2 cellular contexts compared by ENCODE assay signal in genomic region chr2:237282568-237283128, GRCh38.
TF ChIP-seq lines count a peak whose summit lies in the region.

No MANE protein-coding gene starts in this region.

TF ChIP-seq in A549, 52 proteins besides CTCF, POLR2A, EP300 and RAD21 (continued from another document):
- TF ChIP-seq, protein P1, sequence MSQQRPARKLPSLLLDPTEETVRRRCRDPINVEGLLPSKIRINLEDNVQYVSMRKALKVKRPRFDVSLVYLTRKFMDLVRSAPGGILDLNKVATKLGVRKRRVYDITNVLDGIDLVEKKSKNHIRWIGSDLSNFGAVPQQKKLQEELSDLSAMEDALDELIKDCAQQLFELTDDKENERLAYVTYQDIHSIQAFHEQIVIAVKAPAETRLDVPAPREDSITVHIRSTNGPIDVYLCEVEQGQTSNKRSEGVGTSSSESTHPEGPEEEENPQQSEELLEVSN (IDR thresholded peaks at IDR 0.05; ENCODE audit: borderline replicate concordance, low read depth) = no peak
- TF ChIP-seq JUNB (IDR thresholded peaks at IDR 0.05) (no peak), TFCP2L1 (CRISPR knock-in tag; IDR thresholded peaks at IDR 0.05) (no peak), SREBF2 (IDR thresholded peaks at IDR 0.05) (no peak), CHD4 (IDR thresholded peaks at IDR 0.05; ENCODE audit: borderline replicate concordance) (no peak), HOXB13 (CRISPR knock-in tag; IDR thresholded peaks at IDR 0.05; ENCODE audit: low read depth) (no peak), USF2 (IDR thresholded peaks at IDR 0.05) (no peak), MAX (IDR thresholded peaks at IDR 0.05) (no peak)
- TF ChIP-seq, protein P2, sequence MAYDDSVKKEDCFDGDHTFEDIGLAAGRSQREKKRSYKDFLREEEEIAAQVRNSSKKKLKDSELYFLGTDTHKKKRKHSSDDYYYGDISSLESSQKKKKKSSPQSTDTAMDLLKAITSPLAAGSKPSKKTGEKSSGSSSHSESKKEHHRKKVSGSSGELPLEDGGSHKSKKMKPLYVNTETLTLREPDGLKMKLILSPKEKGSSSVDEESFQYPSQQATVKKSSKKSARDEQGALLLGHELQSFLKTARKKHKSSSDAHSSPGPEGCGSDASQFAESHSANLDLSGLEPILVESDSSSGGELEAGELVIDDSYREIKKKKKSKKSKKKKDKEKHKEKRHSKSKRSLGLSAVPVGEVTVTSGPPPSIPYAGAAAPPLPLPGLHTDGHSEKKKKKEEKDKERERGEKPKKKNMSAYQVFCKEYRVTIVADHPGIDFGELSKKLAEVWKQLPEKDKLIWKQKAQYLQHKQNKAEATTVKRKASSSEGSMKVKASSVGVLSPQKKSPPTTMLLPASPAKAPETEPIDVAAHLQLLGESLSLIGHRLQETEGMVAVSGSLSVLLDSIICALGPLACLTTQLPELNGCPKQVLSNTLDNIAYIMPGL (CRISPR knock-in tag; IDR thresholded peaks at IDR 0.05; ENCODE audit: borderline replicate concordance) = no peak

TF ChIP-seq in IMR-90, 13 proteins besides CTCF, POLR2A, EP300 and RAD21 (continued from another document):
- no peak for TF ChIP-seq RFX5 (IDR thresholded peaks at IDR 0.05; ENCODE audit: low read depth, low read length)
